In the genomic region with DNA sequence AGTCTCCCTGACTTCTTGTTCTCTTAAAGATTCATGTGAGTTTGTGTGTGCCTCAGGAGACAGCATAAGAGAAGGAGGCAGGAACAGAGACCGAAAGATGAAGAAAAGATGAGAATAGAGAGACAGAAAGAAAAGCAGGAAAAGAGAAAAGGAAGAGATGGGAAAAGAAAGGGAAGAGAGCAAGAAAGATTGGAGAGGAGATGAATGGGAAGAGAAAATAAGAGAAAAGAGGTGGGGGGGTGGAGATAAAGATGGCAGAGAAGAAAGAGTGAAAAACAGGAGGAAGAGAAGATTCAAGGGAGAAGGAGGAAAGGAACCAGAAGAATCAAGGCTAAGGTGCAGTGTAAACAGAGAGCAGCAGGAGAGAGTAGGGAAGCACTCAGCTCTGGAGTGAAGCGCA, we compare ENCODE assay signal across 24 cellular contexts.
"Had no signal": no experiment of that assay in that cellular context is flagged by ENCODE, and none has a peak within 500 bp of the region (broad histone marks: within the 10 kb centered on the region; RNA-seq: fewer than 3 reads in every experiment).

No MANE protein-coding gene starts in this region.

- H3K27me3 ChIP-seq: colonic mucosa had no signal

- H3K9me3 Mint-ChIP-seq: effector memory CD8-positive, alpha-beta T cell had no signal

- H3K4me3 Mint-ChIP-seq: dendritic cell treated with granulocyte-macrophage colony-stimulating factor and Interleukin-4, amounts not matched to agents 40 ng/mL and 50 ng/mL, for 4 days; effector memory CD8-positive, alpha-beta T cell; endodermal cell had no signal

- H3K27ac Mint-ChIP-seq: dendritic cell treated with granulocyte-macrophage colony-stimulating factor and Interleukin-4, amounts not matched to agents 40 ng/mL and 50 ng/mL, for 4 days; effector memory CD8-positive, alpha-beta T cell; endodermal cell had no signal

- ATAC-seq: effector memory CD8-positive, alpha-beta T cell; esophagus mucosa; foreskin keratinocyte; gastrocnemius medialis; gastroesophageal sphincter; heart left ventricle; heart right ventricle had no signal

- H3K27ac ChIP-seq: colonic mucosa, coronary artery, dorsolateral prefrontal cortex, epithelial cell of prostate, esophagus muscularis mucosa, esophagus squamous epithelium, foreskin keratinocyte, gastrocnemius medialis, gastroesophageal sphincter, heart left ventricle, heart right ventricle had no signal

- H3K4me1 ChIP-seq: colonic mucosa, esophagus muscularis mucosa, esophagus squamous epithelium, foreskin keratinocyte, gastrocnemius medialis, gastroesophageal sphincter, heart left ventricle, heart right ventricle had no signal

- H3K36me3 ChIP-seq: colonic mucosa, esophagus muscularis mucosa, esophagus squamous epithelium, gastrocnemius medialis, gastroesophageal sphincter, heart left ventricle, heart right ventricle had no signal

- DNase-seq: colonic mucosa; cortex of kidney; dermis blood vessel endothelial cell; dorsolateral prefrontal cortex; effector CD4-positive, alpha-beta T cell; effector CD8-positive, alpha-beta T cell; effector memory CD4-positive, alpha-beta T cell; effector memory CD8-positive, alpha-beta T cell; endodermal cell; erythroblast; esophagus squamous epithelium; foreskin fibroblast; foreskin keratinocyte; foreskin melanocyte; gastrocnemius medialis; glutamatergic neuron; heart left ventricle; heart right ventricle had no signal

- H3K9me3 ChIP-seq: colonic mucosa, esophagus squamous epithelium had no signal

- H3K4me3 ChIP-seq: colonic mucosa, coronary artery, dorsolateral prefrontal cortex, esophagus muscularis mucosa, esophagus squamous epithelium, gastrocnemius medialis, gastroesophageal sphincter, heart left ventricle, heart right ventricle had no signal
